Comparison of ENCODE assay signal across 9 cellular contexts in genomic region chr2:98569197-98569793, GRCh38. TPM values are rescaled to one million over a fixed set of nuclear protein-coding genes. Genes with fewer than 3 reads are reported as not detected.
DNase-seq lines count a peak whose midpoint lies in the region; ATAC-seq and TF ChIP-seq lines count a peak whose summit lies in the region.
"Had no signal": no experiment of that assay in that cellular context is flagged by ENCODE, and none has a peak within 500 bp of the region (broad histone marks: within the 10 kb centered on the region; RNA-seq: fewer than 3 reads in every experiment).

No MANE protein-coding gene starts in this region.

- no peak overlapping the region for H2AFZ ChIP-seq in GM23248

- peaks cover 9% of the 10 kb centered on the region; the same call in 1 of the 2 replicates for H3K4me1 ChIP-seq in GM23248 (ENCODE audit: insufficient read depth)

- in situ Hi-C loops in GM23248 (cut with MboI): no loop called here

- ATAC-seq in SK-N-SH treated with all-trans-retinoic acid at 6 μM for 48 hours: peak; percentile 79
- no peak for ATAC-seq in GM21786 (IDR thresholded peaks at IDR 0.05; ENCODE audit: unreplicated experiment)
- ATAC-seq in HG03135 (IDR thresholded peaks at IDR 0.05; ENCODE audit: unreplicated experiment): no peak

- no peaks in the 10 kb centered on the region for H4K20me1 ChIP-seq in GM23248 (ENCODE audit: insufficient read depth)

- 67% methylated on average over 19 of the region's 19 CpGs for WGBS in GM23248 (ENCODE audit: low coverage in 1 of 2, low lambda C conversion rate in 2 of 2, missing lambda C conversion rate in 2 of 2), 2 experiments

- H3K4me3 ChIP-seq in GM23248: no peak overlapping the region
- H3K4me3 ChIP-seq: skin epidermis had no signal

- H3K9ac ChIP-seq in GM23248: no peak overlapping the region

- no peaks in the 10 kb centered on the region for H3K79me2 ChIP-seq in GM23248 (ENCODE audit: insufficient read depth)

- no peaks in the 10 kb centered on the region for H3K9me2 ChIP-seq in GM23248 (ENCODE audit: insufficient read depth)

- no peak overlapping the region for H3K4me2 ChIP-seq in GM23248 (ENCODE audit: unreplicated experiment)

- no peaks in the 10 kb centered on the region for H3K9me3 ChIP-seq in GM23248 (ENCODE audit: low read depth)

- H3K27me3 ChIP-seq in GM23248 (replicated peaks; ENCODE audit: insufficient read depth): no peaks in the 10 kb centered on the region

- no peaks in the 10 kb centered on the region; the same call in 1 of the 2 replicates for H3F3A ChIP-seq in GM23248 (ENCODE audit: insufficient read depth)

- H3K36me3 ChIP-seq in GM23248 (ENCODE audit: low read depth): no peaks in the 10 kb centered on the region; the same call in 1 of the 2 replicates

- H3K27ac ChIP-seq in GM23248: no peak overlapping the region
- H3K27ac ChIP-seq: skin epidermis had no signal

- peak; percentile 64 for DNase-seq in AG20443 (ENCODE audit: low spot score)
- peak; percentile 27 for DNase-seq in GM23248
- DNase-seq in activated naive CD4-positive, alpha-beta T cell treated with anti-CD3 and anti-CD28 coated beads, Interleukin-2, amount 50 U/mL, for 16 hours: peak; percentile 73
- DNase-seq in hepatic stellate cell (ENCODE audit: low spot score): peak; percentile 55
- DNase-seq in stimulated activated CD4-positive, alpha-beta T cell treated with anti-CD3 and anti-CD28 coated beads, Interleukin-1b, Interleukin-23, amount 100 ng/mL, for 48 hours: peak; percentile 71

TF ChIP-seq in SK-N-SH treated with all-trans-retinoic acid at 6 μM for 48 hours, 23 proteins besides CTCF, POLR2A, EP300 and RAD21:
- TF ChIP-seq ARNTL (CRISPR knock-in tag; IDR thresholded peaks at IDR 0.05; ENCODE audit: borderline replicate concordance, low read depth): no peak
- no peak for TF ChIP-seq BACH2 (CRISPR knock-in tag; IDR thresholded peaks at IDR 0.05; ENCODE audit: borderline replicate concordance)
- TF ChIP-seq OSR1 (CRISPR knock-in tag; IDR thresholded peaks at IDR 0.05): no peak
- TF ChIP-seq ZFP3 (CRISPR knock-in tag; IDR thresholded peaks at IDR 0.05): no peak
- no peak for TF ChIP-seq TSHZ2 (CRISPR knock-in tag; IDR thresholded peaks at IDR 0.05)
- TF ChIP-seq ISL1 (CRISPR knock-in tag; IDR thresholded peaks at IDR 0.05): no peak
- TF ChIP-seq ZNF8 (CRISPR knock-in tag; IDR thresholded peaks at IDR 0.05): no peak
- no peak for TF ChIP-seq POU6F1 (CRISPR knock-in tag; IDR thresholded peaks at IDR 0.05; ENCODE audit: borderline replicate concordance, low read depth)
- TF ChIP-seq ZFP30 (CRISPR knock-in tag; IDR thresholded peaks at IDR 0.05): no peak
- no peak for TF ChIP-seq CSDC2 (CRISPR knock-in tag; IDR thresholded peaks at IDR 0.05)
- no peak for TF ChIP-seq ZNF565 (CRISPR knock-in tag; conservative IDR thresholded peaks at IDR 0.05; ENCODE audit: low read depth)
- no peak for TF ChIP-seq TCF4 (CRISPR knock-in tag; IDR thresholded peaks at IDR 0.05; ENCODE audit: borderline replicate concordance)
- no peak for TF ChIP-seq PPARA (CRISPR knock-in tag; IDR thresholded peaks at IDR 0.05; ENCODE audit: borderline replicate concordance)
- TF ChIP-seq ZNF70 (CRISPR knock-in tag; IDR thresholded peaks at IDR 0.05): no peak
- no peak for TF ChIP-seq ZC3H10 (CRISPR knock-in tag; IDR thresholded peaks at IDR 0.05)
- no peak for TF ChIP-seq TOX (CRISPR knock-in tag; IDR thresholded peaks at IDR 0.05; ENCODE audit: borderline replicate concordance)
- TF ChIP-seq CREB5 (CRISPR knock-in tag; IDR thresholded peaks at IDR 0.05; ENCODE audit: low read depth): no peak

RNA-seq across cellular contexts. Expression of gene COA5, which starts 39.0 kb away (rescaled TPM):
- total RNA-seq in GM23248 (2014; rRNA removed; shearing (Covaris generic)): 23.8 and 32.7 TPM in 2 replicates
- 38.2 and 42.0 TPM in 2 replicates for polyA plus RNA-seq in GM23248 (2016; fragmentation: Nextera tagmentation; extraction: Ambion mirVana)

RNA-seq across cellular contexts. Expression of gene UNC50, which starts 39.1 kb away (rescaled TPM):
- total RNA-seq in GM23248 (2014; rRNA removed; shearing (Covaris generic)): 46.0 and 71.8 TPM in 2 replicates
- polyA plus RNA-seq in GM23248 (2016; fragmentation: Nextera tagmentation; extraction: Ambion mirVana): 80.5 and 88.6 TPM in 2 replicates
